Comparison of ENCODE assay signal across 15 cellular contexts in the genomic region with DNA sequence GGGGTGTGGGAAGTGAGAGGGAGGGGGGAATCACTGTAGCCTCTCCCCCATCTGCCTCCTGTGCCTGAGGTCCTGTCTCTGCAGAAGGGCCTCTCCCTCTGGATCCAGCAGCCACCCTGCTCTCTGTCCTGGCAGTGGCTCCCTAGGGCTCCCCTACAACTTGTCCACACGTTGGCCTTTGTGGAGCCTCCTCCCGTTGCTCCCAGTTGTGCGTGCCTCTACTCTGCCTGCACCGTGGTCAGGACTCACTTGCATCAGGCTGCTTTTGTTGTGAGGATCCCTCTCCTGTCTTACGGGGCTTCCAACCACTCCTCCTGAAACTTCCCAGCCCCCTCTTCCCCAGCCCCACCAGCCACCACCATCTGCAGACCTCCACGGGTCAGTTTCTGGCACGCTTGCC.
DNase-seq lines count a peak whose midpoint lies in the region; TF ChIP-seq lines count a peak whose summit lies in the region.
"Had no signal": no experiment of that assay in that cellular context is flagged by ENCODE, and none has a peak within 500 bp of the region (broad histone marks: within the 10 kb centered on the region; RNA-seq: fewer than 3 reads in every experiment).

No MANE protein-coding gene starts in this region.

- peaks cover 29% of the 10 kb centered on the region for H3K27me3 Mint-ChIP-seq in Caco-2 (ENCODE audit: insufficient read depth, unreplicated experiment)

- peaks cover under 1% of the 10 kb centered on the region for H3K79me1 ChIP-seq in neuronal stem cell (ENCODE audit: low read depth, low read length)

- CTCF ChIA-PET in OCI-LY7 (lab: Charles Lee; ENCODE audit: unreplicated experiment): no interaction called here
- CTCF ChIA-PET in Caco-2 (lab: Charles Lee): no interaction called here

- no peaks in the 10 kb centered on the region for H3K4me1 Mint-ChIP-seq in Caco-2 (ENCODE audit: low read depth, unreplicated experiment)
- H3K4me1 Mint-ChIP-seq: B cell; CD4-positive, alpha-beta memory T cell had no signal

- peaks cover 0 to 5% (median 0%) of the 10 kb centered on the region in 11 experiments; a peak in 1 of 22 replicates for H4K20me1 ChIP-seq in BLaER1 treated with 17β-estradiol and CSF1 and Interleukin-3, amounts not matched to agents 10 nM and 100 nM
- no peaks in the 10 kb centered on the region; the same call in 1 of the 2 replicates for H4K20me1 ChIP-seq in OCI-LY7 (ENCODE audit: insufficient read depth, low read length)
- H4K20me1 ChIP-seq in Karpas-422 (ENCODE audit: insufficient read depth, low read depth, low read length): no peaks in the 10 kb centered on the region

- H2AFZ ChIP-seq in neuronal stem cell (ENCODE audit: low read length) (peak overlapping the region; percentile 57), OCI-LY7 (ENCODE audit: low read length) (no peak overlapping the region), Karpas-422 (ENCODE audit: low read length) (no peak overlapping the region)

- BruUV-seq in OCI-LY7 (replicated peaks; lab: Mats Ljungman, UMichigan) (no TSS peak), Caco-2 (replicated peaks; lab: Mats Ljungman, UMichigan) (no TSS peak)

- H3K4me1 ChIP-seq in BLaER1 treated with 17β-estradiol and CSF1 and Interleukin-3, amounts not matched to agents 10 nM and 100 nM: peaks cover 0 to 26% (median 20%) of the 10 kb centered on the region in 10 experiments; a peak in 17 of 20 replicates
- H3K4me1 ChIP-seq in neuronal stem cell (ENCODE audit: control insufficient read depth in 2 of 2, insufficient read depth in 1 of 2, low read depth in 1 of 2, low read length in 2 of 2) (peaks cover 0 to 15% of the 10 kb centered on the region in 2 donors), OCI-LY7 (ENCODE audit: insufficient read depth, low read length, poor library complexity, severe bottlenecking) (no peaks in the 10 kb centered on the region), Karpas-422 (ENCODE audit: low read length) (no peaks in the 10 kb centered on the region), Caco-2 (no peaks in the 10 kb centered on the region)

- H3K4me3 Mint-ChIP-seq in Caco-2 (ENCODE audit: unreplicated experiment): no peak overlapping the region
- H3K4me3 Mint-ChIP-seq: B cell; CD4-positive, alpha-beta memory T cell had no signal

- no peak overlapping the region for H2BK5ac ChIP-seq in neuronal stem cell (ENCODE audit: low read length)

- no peak overlapping the region for H3K27ac Mint-ChIP-seq in Caco-2 (ENCODE audit: unreplicated experiment)
- H3K27ac Mint-ChIP-seq: B cell; CD4-positive, alpha-beta memory T cell had no signal

- H3K9me2 ChIP-seq in OCI-LY7 (ENCODE audit: insufficient read depth, low read length) (no peaks in the 10 kb centered on the region), Karpas-422 (replicated peaks; ENCODE audit: insufficient read depth, low read length) (no peaks in the 10 kb centered on the region)

- H3K23ac ChIP-seq in neuronal stem cell (ENCODE audit: low read depth, low read length, poor library complexity): no peak overlapping the region

- no peaks in the 10 kb centered on the region for H3K27me3 ChIP-seq in BLaER1 treated with 17β-estradiol and CSF1 and Interleukin-3, amounts not matched to agents 10 nM and 100 nM
- H3K27me3 ChIP-seq in neuronal stem cell (ENCODE audit: control insufficient read depth in 3 of 3, insufficient read depth in 3 of 3, low read depth in 1 of 3, low read length in 3 of 3) (no peaks in the 10 kb centered on the region), Karpas-422 (ENCODE audit: low read length) (no peaks in the 10 kb centered on the region), Caco-2 (replicated peaks; ENCODE audit: control insufficient read depth, insufficient read depth, low read length) (no peaks in the 10 kb centered on the region; the same call in 1 of the 2 replicates)

- H4K91ac ChIP-seq in neuronal stem cell (ENCODE audit: low read depth, low read length, poor library complexity): no peak overlapping the region

- intact Hi-C loops in OCI-LY7 (cut with micrococcal nuclease; ENCODE audit: unreplicated experiment) (no loop called here), Caco-2 (cut with micrococcal nuclease; ENCODE audit: unreplicated experiment) (no loop called here)

- DNase-seq in NCI-H82 (lab: John Stamatoyannopoulos, UW) (peak; percentile 80), ecto neural progenitor cell (ENCODE audit: low spot score) (peak; percentile 61), neuronal stem cell (ENCODE audit: low spot score) (no peak), OCI-LY7 (ENCODE audit: low spot score) (no peak), Karpas-422 (no peak), Caco-2 (no peak), NCI-H187 treated with DMSO at 0.1 percent for 48 hours (lab: John Stamatoyannopoulos, UW) (no peak)
- DNase-seq: CD4-positive, alpha-beta memory T cell; DMS53; GF-D8; HCEC 1CT; IMR-90 had no signal

- H3K36me3 Mint-ChIP-seq in Caco-2 (ENCODE audit: insufficient read depth, unreplicated experiment): no peaks in the 10 kb centered on the region
- H3K36me3 Mint-ChIP-seq: CD4-positive, alpha-beta memory T cell had no signal

- no peak overlapping the region for H3K18ac ChIP-seq in neuronal stem cell (ENCODE audit: low read length)

- H3K4ac ChIP-seq in neuronal stem cell (ENCODE audit: low read length): no peak overlapping the region

- no peak overlapping the region for H3K14ac ChIP-seq in neuronal stem cell (ENCODE audit: low read length)

- H3K9me3 ChIP-seq in BLaER1 treated with 17β-estradiol and CSF1 and Interleukin-3, amounts not matched to agents 10 nM and 100 nM (replicated peaks in 1 of 11): no peaks in the 10 kb centered on the region
- H3K9me3 ChIP-seq in neuronal stem cell (replicated peaks in 1 of 2; ENCODE audit: control insufficient read depth in 2 of 2, insufficient read depth in 1 of 2, low read depth in 1 of 2, low read length in 2 of 2): no peaks in the 10 kb centered on the region
- no peaks in the 10 kb centered on the region for H3K9me3 ChIP-seq in OCI-LY7 (ENCODE audit: low read length)
- no peaks in the 10 kb centered on the region for H3K9me3 ChIP-seq in Karpas-422 (ENCODE audit: low read length)
- H3K9me3 ChIP-seq in Caco-2: no peaks in the 10 kb centered on the region

- no CpG with 5 or more reads among the region's 7 CpGs for WGBS in neuronal stem cell (ENCODE audit: extremely low coverage in 2 of 2, insufficient read length in 2 of 2, insufficient replicate concordance in 1 of 2), 2 donors

- TF ChIP-seq CTCF in OCI-LY7 (conservative IDR thresholded peaks at IDR 0.05; ENCODE audit: low read length): no peak
- no peak for TF ChIP-seq CTCF in Caco-2 (IDR thresholded peaks at IDR 0.05; ENCODE audit: insufficient read depth in 1 of 2, low read depth in 1 of 2, low read length in 1 of 2, severe bottlenecking in 1 of 2, unreplicated experiment in 1 of 2)

- no peaks in the 10 kb centered on the region for H3K36me3 ChIP-seq in BLaER1 treated with 17β-estradiol and CSF1 and Interleukin-3, amounts not matched to agents 10 nM and 100 nM
- H3K36me3 ChIP-seq in neuronal stem cell (replicated peaks in 1 of 2; ENCODE audit: control insufficient read depth in 2 of 2, insufficient read depth in 2 of 2, low read length in 2 of 2): no peaks in the 10 kb centered on the region
- H3K36me3 ChIP-seq in OCI-LY7 (ENCODE audit: insufficient read depth, low read length): no peaks in the 10 kb centered on the region
- H3K36me3 ChIP-seq in Karpas-422 (ENCODE audit: insufficient read depth, low read length): no peaks in the 10 kb centered on the region
- no peaks in the 10 kb centered on the region for H3K36me3 ChIP-seq in Caco-2 (ENCODE audit: control insufficient read depth, insufficient read depth, low read length)

- no peak overlapping the region for H2AK5ac ChIP-seq in neuronal stem cell (ENCODE audit: low read depth, low read length)

- H3K9me3 Mint-ChIP-seq in Caco-2 (ENCODE audit: unreplicated experiment): no peaks in the 10 kb centered on the region

- no peak overlapping the region for H3K9ac ChIP-seq in BLaER1 treated with 17β-estradiol and CSF1 and Interleukin-3, amounts not matched to agents 10 nM and 100 nM
- no peak overlapping the region for H3K9ac ChIP-seq in neuronal stem cell (ENCODE audit: low read depth, low read length, poor library complexity)
- H3K9ac ChIP-seq in Karpas-422 (ENCODE audit: low read length): no peak overlapping the region

- no peak overlapping the region for H3K4me3 ChIP-seq in BLaER1 treated with 17β-estradiol and CSF1 and Interleukin-3, amounts not matched to agents 10 nM and 100 nM
- H3K4me3 ChIP-seq in neuronal stem cell (ENCODE audit: low read length in 2 of 2) (no peak overlapping the region), OCI-LY7 (ENCODE audit: low read depth, low read length, poor library complexity, severe bottlenecking) (no peak overlapping the region), Karpas-422 (ENCODE audit: low read length) (no peak overlapping the region), Caco-2 (ENCODE audit: low read depth, low read length) (no peak overlapping the region)

- H2BK15ac ChIP-seq in neuronal stem cell (ENCODE audit: low read length): no peak overlapping the region

- peak overlapping the region in 8 of 11 experiments; percentile 2 to 49 (median 12); a peak in 5 of 22 replicates for H3K4me2 ChIP-seq in BLaER1 treated with 17β-estradiol and CSF1 and Interleukin-3, amounts not matched to agents 10 nM and 100 nM
- H3K4me2 ChIP-seq in neuronal stem cell (ENCODE audit: insufficient read depth, low read length, poor library complexity, severe bottlenecking) (no peak overlapping the region), OCI-LY7 (ENCODE audit: low read length) (no peak overlapping the region), Karpas-422 (ENCODE audit: low read depth, low read length, poor library complexity, severe bottlenecking) (no peak overlapping the region)

- POLR2A ChIA-PET in OCI-LY7 (lab: Charles Lee): no interaction called here
- POLR2A ChIA-PET in Caco-2 (lab: Charles Lee): no interaction called here

- H2BK120ac ChIP-seq in neuronal stem cell (ENCODE audit: low read depth, low read length): no peak overlapping the region

- no peaks in the 10 kb centered on the region for H3K79me2 ChIP-seq in OCI-LY7 (ENCODE audit: insufficient read depth, low read depth, low read length)
- no peaks in the 10 kb centered on the region for H3K79me2 ChIP-seq in Karpas-422 (ENCODE audit: low read length)

- H2BK12ac ChIP-seq in neuronal stem cell (ENCODE audit: low read length): no peak overlapping the region

- H4K8ac ChIP-seq in neuronal stem cell (ENCODE audit: low read depth, low read length): no peak overlapping the region

- H3K27ac ChIP-seq in BLaER1 treated with 17β-estradiol and CSF1 and Interleukin-3, amounts not matched to agents 10 nM and 100 nM: no peak overlapping the region
- H3K27ac ChIP-seq in neuronal stem cell (replicated peaks; ENCODE audit: low read length) (no peak overlapping the region), OCI-LY7 (ENCODE audit: low read depth, low read length, poor library complexity, severe bottlenecking) (no peak overlapping the region), Karpas-422 (ENCODE audit: low read length) (no peak overlapping the region)
- H3K27ac ChIP-seq: C4-2B had no signal

Comparison
In these comparisons a context has a peak if more than half of its experiments do, and no peak if none do; other contexts are left out.
1. H3K4me2 ChIP-seq: peak in BLaER1 treated with 17β-estradiol and CSF1 and Interleukin-3, amounts not matched to agents 10 nM and 100 nM (8 of 11); none in neuronal stem cell (single experiment), OCI-LY7 (single experiment) and Karpas-422 (single experiment).
2. DNase-seq: peak in NCI-H82 (single experiment) and ecto neural progenitor cell (single experiment); none in neuronal stem cell (single experiment), OCI-LY7 (single experiment), Karpas-422 (single experiment), Caco-2 (0 of 2) and NCI-H187 treated with DMSO at 0.1 percent for 48 hours (single experiment).